Comparison of ENCODE assay signal across 25 cellular contexts in the genomic region with DNA sequence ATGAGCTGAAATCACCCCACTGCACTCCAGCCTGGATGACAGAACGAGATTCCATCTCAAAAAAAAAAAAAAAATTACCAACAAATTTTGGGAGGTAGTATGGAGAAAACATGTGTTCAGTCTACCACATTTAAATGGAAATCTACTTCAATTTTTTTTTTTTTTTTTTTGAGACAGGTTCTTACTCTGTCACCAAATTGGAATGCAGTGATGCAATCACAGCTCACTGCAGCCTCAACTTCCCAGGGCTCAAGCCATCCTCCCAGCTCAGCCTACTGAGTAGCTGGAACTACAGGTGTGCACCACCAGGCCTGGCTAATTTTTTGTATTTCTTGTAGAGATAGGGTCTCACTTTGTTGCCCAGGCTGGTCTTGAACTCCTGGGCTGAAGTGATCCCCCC.
DNase-seq lines count a peak whose midpoint lies in the region; ATAC-seq and TF ChIP-seq lines count a peak whose summit lies in the region.
"Had no signal": no experiment of that assay in that cellular context is flagged by ENCODE, and none has a peak within 500 bp of the region (broad histone marks: within the 10 kb centered on the region; RNA-seq: fewer than 3 reads in every experiment).

No MANE protein-coding gene starts in this region.

- H3K9ac ChIP-seq in adipocyte (ENCODE audit: low read length): no peak overlapping the region
- H3K9ac ChIP-seq: BLaER1 had no signal

- ATAC-seq in foreskin keratinocyte: peak; percentile 69
- ATAC-seq in HG03139 (IDR thresholded peaks at IDR 0.05; ENCODE audit: unreplicated experiment): no peak
- no peak for ATAC-seq in stimulated activated effector memory CD8-positive, alpha-beta T cell treated with anti-CD3 and anti-CD28 coated beads, Interleukin-12 subunit alpha, Interleukin-12 subunit beta, amount 100 ng/mL, for 72 hours
- ATAC-seq: natural killer cell treated with Interleukin-12 subunit alpha and Interleukin-12 subunit beta and Interleukin-15 and Interleukin-18, amount 100 ng/mL, for 72 hours had no signal

- H3K4me1 Mint-ChIP-seq in stimulated activated effector memory CD8-positive, alpha-beta T cell treated with anti-CD3 and anti-CD28 coated beads, Interleukin-12 subunit alpha, Interleukin-12 subunit beta, amount 100 ng/mL, for 72 hours: peaks cover 9% of the 10 kb centered on the region
- H3K4me1 Mint-ChIP-seq in Calu3 (ENCODE audit: low read depth, unreplicated experiment): no peaks in the 10 kb centered on the region

- intact Hi-C loops in Calu3 (cut with micrococcal nuclease; ENCODE audit: unreplicated experiment): no loop called here

- H3K27me3 ChIP-seq in adipocyte (replicated peaks; ENCODE audit: control insufficient read depth, insufficient read depth, low read length): no peaks in the 10 kb centered on the region
- peaks cover 5% of the 10 kb centered on the region for H3K27me3 ChIP-seq in foreskin keratinocyte
- H3K27me3 ChIP-seq: BLaER1 had no signal

- H3K9me3 Mint-ChIP-seq in stimulated activated effector memory CD8-positive, alpha-beta T cell treated with anti-CD3 and anti-CD28 coated beads, Interleukin-12 subunit alpha, Interleukin-12 subunit beta, amount 100 ng/mL, for 72 hours: peaks cover 9% of the 10 kb centered on the region
- H3K9me3 Mint-ChIP-seq in Calu3 (ENCODE audit: low read depth, unreplicated experiment): peaks cover 3% of the 10 kb centered on the region

- no peak overlapping the region for H3K4me3 ChIP-seq in AG10803 (ENCODE audit: low read length)
- no peak overlapping the region for H3K4me3 ChIP-seq in adipocyte (ENCODE audit: low read length)
- H3K4me3 ChIP-seq: BLaER1, left ventricle myocardium inferior had no signal

- no peak overlapping the region for H3K4me3 Mint-ChIP-seq in stimulated activated effector memory CD8-positive, alpha-beta T cell treated with anti-CD3 and anti-CD28 coated beads, Interleukin-12 subunit alpha, Interleukin-12 subunit beta, amount 100 ng/mL, for 72 hours
- H3K4me3 Mint-ChIP-seq in Calu3 (ENCODE audit: low read depth, unreplicated experiment): no peak overlapping the region
- H3K4me3 Mint-ChIP-seq: activated naive CD4-positive, alpha-beta T cell treated with anti-CD3 and anti-CD28 coated beads, Interleukin-2, amount 50 U/mL, for 24 hours; central memory CD8-positive, alpha-beta T cell; natural killer cell treated with Interleukin-12 subunit alpha and Interleukin-12 subunit beta and Interleukin-15 and Interleukin-18, amount 100 ng/mL, for 72 hours had no signal

- no peaks in the 10 kb centered on the region for H3K36me3 ChIP-seq in adipocyte (ENCODE audit: control insufficient read depth, insufficient read depth, low read length, severe bottlenecking)
- H3K36me3 ChIP-seq: BLaER1, left ventricle myocardium inferior had no signal

- H3K27ac ChIP-seq in foreskin keratinocyte: no peak overlapping the region
- H3K27ac ChIP-seq: BLaER1, left ventricle myocardium inferior had no signal

- peaks cover 15% of the 10 kb centered on the region for H3K27me3 Mint-ChIP-seq in Calu3 (ENCODE audit: unreplicated experiment)
- H3K27me3 Mint-ChIP-seq: activated naive CD4-positive, alpha-beta T cell treated with anti-CD3 and anti-CD28 coated beads, Interleukin-2, amount 50 U/mL, for 24 hours; central memory CD8-positive, alpha-beta T cell had no signal

- TF ChIP-seq CTCF in AG10803 (conservative IDR thresholded peaks at IDR 0.05; ENCODE audit: low read length) (no peak), foreskin keratinocyte (conservative IDR thresholded peaks at IDR 0.05) (no peak), Calu3 (IDR thresholded peaks at IDR 0.05; ENCODE audit: unreplicated experiment) (no peak)

- no peak overlapping the region for H3K27ac Mint-ChIP-seq in stimulated activated effector memory CD8-positive, alpha-beta T cell treated with anti-CD3 and anti-CD28 coated beads, Interleukin-12 subunit alpha, Interleukin-12 subunit beta, amount 100 ng/mL, for 72 hours
- H3K27ac Mint-ChIP-seq in Calu3 (ENCODE audit: unreplicated experiment): no peak overlapping the region
- H3K27ac Mint-ChIP-seq: activated naive CD4-positive, alpha-beta T cell treated with anti-CD3 and anti-CD28 coated beads, Interleukin-2, amount 50 U/mL, for 24 hours; natural killer cell treated with Interleukin-12 subunit alpha and Interleukin-12 subunit beta and Interleukin-15 and Interleukin-18, amount 100 ng/mL, for 72 hours had no signal

- H3K4me1 ChIP-seq in adipocyte (ENCODE audit: control insufficient read depth, insufficient read depth, low read length) (no peaks in the 10 kb centered on the region), foreskin keratinocyte (no peaks in the 10 kb centered on the region)
- H3K4me1 ChIP-seq: BLaER1, left ventricle myocardium inferior had no signal

- no peaks in the 10 kb centered on the region for H3K36me3 Mint-ChIP-seq in stimulated activated effector memory CD8-positive, alpha-beta T cell treated with anti-CD3 and anti-CD28 coated beads, Interleukin-12 subunit alpha, Interleukin-12 subunit beta, amount 100 ng/mL, for 72 hours
- H3K36me3 Mint-ChIP-seq in Calu3 (ENCODE audit: insufficient read depth, unreplicated experiment): no peaks in the 10 kb centered on the region

- peaks cover 28% of the 10 kb centered on the region for H3K9me3 ChIP-seq in adipocyte (ENCODE audit: control insufficient read depth, low read length)

- peak; percentile 3 for DNase-seq in AG10803 (ENCODE audit: low read depth)
- DNase-seq in HT1080 (ENCODE audit: low read depth): peak; percentile 57
- DNase-seq in adipocyte (ENCODE audit: low read depth): peak; percentile 4
- DNase-seq in foreskin keratinocyte: peak; percentile 35 to 75
- DNase-seq in stimulated activated effector memory CD8-positive, alpha-beta T cell treated with anti-CD3 and anti-CD28 coated beads, Interleukin-12 subunit alpha, Interleukin-12 subunit beta, amount 100 ng/mL, for 72 hours (ENCODE audit: low spot score in 2 of 2): no peak
- no peak for DNase-seq in COLO829 (ENCODE audit: low spot score)
- no peak for DNase-seq in Calu3
- DNase-seq: activated CD4-positive, alpha-beta T cell treated with anti-CD3 and anti-CD28 coated beads, Interleukin-2, amount 50 U/mL, for 48 hours; activated CD4-positive, CD25-positive, alpha-beta regulatory T cell; activated CD8-positive, alpha-beta memory T cell treated with anti-CD3 and anti-CD28 coated beads, Interleukin-2, amount 50 U/mL, for 4 hours; aorta; GOT3; Karpas-422; left ventricle myocardium inferior; NCI-H1092; NCI-H187; SHP77; stimulated activated CD4-positive, alpha-beta T cell treated with anti-CD3 and anti-CD28 coated beads, Interleukin-4, amount 100 ng/mL, for 24 hours; stimulated activated naive CD4-positive, alpha-beta T cell treated with Interleukin-2 at 50 U/mL for 16 hours; T1000 had no signal

- BruUV-seq in Calu3 (replicated peaks; lab: Mats Ljungman, UMichigan): no TSS peak

- CTCF ChIA-PET in Calu3 (lab: Charles Lee): no interaction called here

Comparison
In these comparisons a context has a peak if more than half of its experiments do, and no peak if none do; other contexts are left out.
1. DNase-seq: peak in AG10803 (single experiment), HT1080 (single experiment), adipocyte (single experiment) and foreskin keratinocyte (2 of 2); none in stimulated activated effector memory CD8-positive, alpha-beta T cell treated with anti-CD3 and anti-CD28 coated beads, Interleukin-12 subunit alpha, Interleukin-12 subunit beta, amount 100 ng/mL, for 72 hours (0 of 2), COLO829 (single experiment) and Calu3 (single experiment).